ENCODE assay signal across 24 cellular contexts in genomic region chr11:130490682-130491449, GRCh38. TPM values are rescaled to one million over a fixed set of nuclear protein-coding genes. Genes with fewer than 3 reads are reported as not detected.
DNase-seq lines count a peak whose midpoint lies in the region; ATAC-seq and TF ChIP-seq lines count a peak whose summit lies in the region.
"Had no signal": no experiment of that assay in that cellular context is flagged by ENCODE, and none has a peak within 500 bp of the region (broad histone marks: within the 10 kb centered on the region; RNA-seq: fewer than 3 reads in every experiment).

No MANE protein-coding gene starts in this region.

- no peak overlapping the region for H3K4me2 ChIP-seq in PC-3 (ENCODE audit: low read length)
- H3K4me2 ChIP-seq: A549; BLaER1 treated with 17β-estradiol and CSF1 and Interleukin-3, amounts not matched to agents 10 nM and 100 nM; GM23338 had no signal

- no peaks in the 10 kb centered on the region for H3K79me2 ChIP-seq in PC-3 (ENCODE audit: low read length)

- CTCF ChIA-PET in PC-3 (lab: Charles Lee) = no interaction called here

- POLR2A ChIA-PET in PC-3 (lab: Charles Lee; ENCODE audit: unreplicated experiment) = interaction anchor here (0.6 kb wide), 1 partner anchor 100 kb away, joined by 4 read pairs; no protein-coding TSS in a partner anchor

- no peaks in the 10 kb centered on the region for H3K9me2 ChIP-seq in PC-3 (replicated peaks; ENCODE audit: low read length)

- H3K4me3 ChIP-seq in PC-3 (ENCODE audit: low read length) (no peak overlapping the region), RWPE2 (ENCODE audit: severe bottlenecking) (no peak overlapping the region), epithelial cell of esophagus (ENCODE audit: low read length) (no peak overlapping the region), mucosa of descending colon (no peak overlapping the region), gastroesophageal sphincter (no peak overlapping the region)
- H3K4me3 ChIP-seq: A549; BLaER1 treated with 17β-estradiol and CSF1 and Interleukin-3, amounts not matched to agents 10 nM and 100 nM; GM12878; GM23338; HAP-1 had no signal

- TF ChIP-seq EP300 in gastroesophageal sphincter (IDR thresholded peaks at IDR 0.05) = no peak

- TF ChIP-seq POLR2A in gastroesophageal sphincter (IDR thresholded peaks at IDR 0.05) = no peak

- no TSS peak for BruUV-seq in PC-3 (replicated peaks; lab: Mats Ljungman, UMichigan)

- H3K4me1 ChIP-seq in PC-3 (ENCODE audit: insufficient read depth, low read length) (peaks cover 9% of the 10 kb centered on the region), RWPE2 (ENCODE audit: insufficient read depth, poor library complexity, severe bottlenecking) (no peaks in the 10 kb centered on the region), mucosa of descending colon (ENCODE audit: low read depth) (peaks cover 19% of the 10 kb centered on the region), gastroesophageal sphincter (no peaks in the 10 kb centered on the region)
- H3K4me1 ChIP-seq: A549, BE2C, HAP-1 had no signal

- DNase-seq in PC-3 (peak; percentile 51), RWPE2 (ENCODE audit: low spot score) (no peak), epithelial cell of esophagus (ENCODE audit: low read depth) (peak; percentile 54), mucosa of descending colon (no peak), NCI-H526 (lab: John Stamatoyannopoulos, UW) (no peak), H4 (ENCODE audit: low spot score) (no peak)
- no peak for DNase-seq in activated T-cell treated with anti-CD3 and anti-CD28 coated beads, Interleukin-2, amount 50 U/mL, for 1 hour
- DNase-seq: 8988T; ACHN; AML-193; BE2C; CD4-positive, alpha-beta T cell; CD8-positive, alpha-beta memory T cell; DMS 273 treated with DMSO at 0.1 percent for 48 hours; DMS79; EL; GDM1; HFFc6 had no signal

- ATAC-seq in PC-3 (peak; percentile 93), RWPE2 (ENCODE audit: low read depth) (0 out of 3 replicates have a peak, but pooled peaks have one; percentile 23), mucosa of descending colon (peak; percentile 71), gastroesophageal sphincter (no peak)
- ATAC-seq: A549, GM12878, GM23338 had no signal

- H3K27ac ChIP-seq in PC-3 (ENCODE audit: low read length) (no peak overlapping the region), RWPE2 (ENCODE audit: poor library complexity, severe bottlenecking) (no peak overlapping the region), gastroesophageal sphincter (no peak overlapping the region)
- H3K27ac ChIP-seq: A549; BLaER1 treated with 17β-estradiol and CSF1 and Interleukin-3, amounts not matched to agents 10 nM and 100 nM had no signal

- no peaks in the 10 kb centered on the region for H3F3A ChIP-seq in PC-3 (ENCODE audit: low read length, unreplicated experiment)

- H3K27me3 ChIP-seq in PC-3 (ENCODE audit: low read length) (no peaks in the 10 kb centered on the region), RWPE2 (ENCODE audit: insufficient read depth, poor library complexity, severe bottlenecking) (no peaks in the 10 kb centered on the region), gastroesophageal sphincter (no peaks in the 10 kb centered on the region)
- H3K27me3 ChIP-seq: BLaER1 treated with 17β-estradiol and CSF1 and Interleukin-3, amounts not matched to agents 10 nM and 100 nM had no signal

- no peak overlapping the region for H3K9ac ChIP-seq in PC-3 (ENCODE audit: low read length)
- H3K9ac ChIP-seq: BLaER1 treated with 17β-estradiol and CSF1 and Interleukin-3, amounts not matched to agents 10 nM and 100 nM had no signal

- no peak for TF ChIP-seq CTCF in PC-3 (conservative IDR thresholded peaks at IDR 0.05; ENCODE audit: low read depth, low read length)
- TF ChIP-seq CTCF in RWPE2 (IDR thresholded peaks at IDR 0.05; ENCODE audit: poor library complexity, severe bottlenecking) = no peak
- no peak for TF ChIP-seq CTCF in epithelial cell of esophagus (IDR thresholded peaks at IDR 0.05; ENCODE audit: insufficient read depth, low read depth, low read length, missing control alignments)
- TF ChIP-seq CTCF in mucosa of descending colon (IDR thresholded peaks at IDR 0.05) = no peak
- TF ChIP-seq CTCF in gastroesophageal sphincter (IDR thresholded peaks at IDR 0.05) = no peak

- 85 to 93% methylated on average over 6 to 7 of the region's 7 CpGs for WGBS in gastroesophageal sphincter (ENCODE audit: low coverage in 1 of 2), 2 donors

- intact Hi-C loops in PC-3 (cut with micrococcal nuclease) (no loop called here), mucosa of descending colon (cut with DNase I, micrococcal nuclease) (no loop called here)

- H4K20me1 ChIP-seq in PC-3 (ENCODE audit: low read length) = no peaks in the 10 kb centered on the region
- H4K20me1 ChIP-seq: BLaER1 treated with 17β-estradiol and CSF1 and Interleukin-3, amounts not matched to agents 10 nM and 100 nM had no signal

- H3K9me3 ChIP-seq in PC-3 (ENCODE audit: low read length) = no peaks in the 10 kb centered on the region
- no peaks in the 10 kb centered on the region for H3K9me3 ChIP-seq in RWPE2 (ENCODE audit: severe bottlenecking)
- H3K9me3 ChIP-seq in mucosa of descending colon = no peaks in the 10 kb centered on the region
- H3K9me3 ChIP-seq in gastroesophageal sphincter = no peaks in the 10 kb centered on the region
- H3K9me3 ChIP-seq: A549; BE2C; BLaER1 treated with 17β-estradiol and CSF1 and Interleukin-3, amounts not matched to agents 10 nM and 100 nM; HAP-1 had no signal

- H3K36me3 ChIP-seq in PC-3 (ENCODE audit: low read depth, low read length) = no peaks in the 10 kb centered on the region
- no peaks in the 10 kb centered on the region for H3K36me3 ChIP-seq in RWPE2 (ENCODE audit: low read depth)
- no peaks in the 10 kb centered on the region for H3K36me3 ChIP-seq in mucosa of descending colon (ENCODE audit: low read depth)
- H3K36me3 ChIP-seq in gastroesophageal sphincter = no peaks in the 10 kb centered on the region
- H3K36me3 ChIP-seq: BE2C; BLaER1 treated with 17β-estradiol and CSF1 and Interleukin-3, amounts not matched to agents 10 nM and 100 nM; HAP-1 had no signal

- no peak overlapping the region for H2AFZ ChIP-seq in PC-3 (ENCODE audit: low read length)
- H2AFZ ChIP-seq: GM23338 had no signal

RNA-seq across cellular contexts. Expression of gene ADAMTS15, which starts 42.4 kb away (rescaled TPM):
- total RNA-seq in PC-3 (2014; rRNA removed) (16.8 and 21.7 TPM in 2 replicates), mucosa of descending colon (1 to 10 TPM; 1.8 to 7.8 (median 3.5) TPM), gastroesophageal sphincter (10 to 100 TPM in 1 of 4 donors, 1 to 10 TPM in 3; 8.4 to 11.8 (median 9.5) TPM)
- total RNA-seq in H4 (2014; rRNA removed; shearing (Covaris generic)) = 0.62 and 0.82 TPM in 2 replicates
- total RNA-seq: CD8-positive, alpha-beta memory T cell; GM12878 had no signal

Comparison
In these comparisons a context has a peak if more than half of its experiments do, and no peak if none do; other contexts are left out.
1. DNase-seq: peak in PC-3 (single experiment) and epithelial cell of esophagus (single experiment); none in RWPE2 (single experiment), mucosa of descending colon (0 of 3), activated T-cell treated with anti-CD3 and anti-CD28 coated beads, Interleukin-2, amount 50 U/mL, for 1 hour (single experiment), NCI-H526 (0 of 2) and H4 (single experiment).